1 cellular context compared by ENCODE assay signal in the genomic region with DNA sequence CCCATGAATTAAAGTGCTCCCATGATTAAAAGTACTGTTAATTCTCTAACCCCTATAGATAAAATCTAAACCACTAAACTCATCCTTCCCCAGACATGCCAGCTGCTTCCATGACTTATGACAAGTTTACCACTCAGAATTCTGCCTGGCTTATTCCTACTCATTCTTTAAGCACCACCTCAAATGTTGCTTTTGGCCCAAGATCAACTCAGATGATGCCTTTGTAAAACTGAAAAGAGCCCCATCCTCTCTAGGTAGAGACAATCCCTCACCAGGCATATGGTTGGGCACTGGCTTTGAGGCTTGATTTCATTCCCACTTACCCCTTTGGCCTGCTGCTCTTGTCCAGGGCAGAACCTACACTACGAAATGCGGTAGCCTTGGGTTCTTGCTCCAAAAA.
TF ChIP-seq lines count a peak whose summit lies in the region.

No MANE protein-coding gene starts in this region.

TF ChIP-seq in IMR-90, 13 proteins besides CTCF, POLR2A, EP300 and RAD21 (continued from another document):
- TF ChIP-seq ELK1 (IDR thresholded peaks at IDR 0.05; ENCODE audit: borderline replicate concordance, low read depth, low read length), result no peak
- TF ChIP-seq CHD1 (IDR thresholded peaks at IDR 0.05; ENCODE audit: low read depth, low read length), result no peak
- no peak for TF ChIP-seq CEBPB (IDR thresholded peaks at IDR 0.05; ENCODE audit: low read depth, low read length)
- no peak for TF ChIP-seq MXI1 (IDR thresholded peaks at IDR 0.05; ENCODE audit: borderline replicate concordance, low read depth, low read length)
- TF ChIP-seq NFE2L2 (IDR thresholded peaks at IDR 0.05; ENCODE audit: low read depth, low read length), result no peak
- TF ChIP-seq MAFK (IDR thresholded peaks at IDR 0.05; ENCODE audit: low read depth, low read length), result no peak
